ENCODE assay signal across 11 cellular contexts in the genomic region with DNA sequence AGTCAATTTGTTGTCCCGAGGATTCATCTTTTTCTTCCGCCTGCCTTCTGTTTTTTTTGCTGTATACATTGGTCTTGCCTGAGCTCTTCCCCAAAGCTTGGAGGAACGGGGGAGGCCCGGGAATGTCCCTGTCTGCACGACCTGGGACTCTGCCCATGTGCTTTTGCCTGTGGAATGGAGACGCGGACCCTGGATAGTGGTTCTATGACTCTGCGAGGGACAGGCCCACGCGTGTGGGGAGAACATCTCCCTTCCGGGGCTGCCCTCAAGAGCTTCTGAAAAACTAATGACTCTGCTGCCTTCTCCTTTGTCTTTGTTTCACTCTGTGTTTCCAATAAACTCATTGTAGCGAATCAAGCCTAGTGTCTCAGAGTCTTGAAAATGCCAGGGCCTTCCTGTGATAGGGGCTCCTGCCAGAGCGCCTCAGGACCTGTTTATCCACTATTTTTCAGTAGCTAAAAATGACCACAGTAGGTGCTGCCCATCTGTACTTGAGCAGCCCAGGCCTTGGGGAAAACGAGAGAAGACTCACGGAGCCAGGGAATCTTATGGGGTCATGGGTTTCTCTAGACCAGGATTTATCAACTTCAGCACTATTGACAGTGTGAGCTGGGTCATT. TPM values are rescaled to one million over a fixed set of nuclear protein-coding genes. Genes with fewer than 3 reads are reported as not detected.
DNase-seq lines count a peak whose midpoint lies in the region; ATAC-seq, FAIRE-seq and TF ChIP-seq lines count a peak whose summit lies in the region.
"Had no signal": no experiment of that assay in that cellular context is flagged by ENCODE, and none has a peak within 500 bp of the region (broad histone marks: within the 10 kb centered on the region; RNA-seq: fewer than 3 reads in every experiment).

No MANE protein-coding gene starts in this region.

- H3K9me3 Mint-ChIP-seq in endothelial cell (ENCODE audit: unreplicated experiment), result no peaks in the 10 kb centered on the region

- no peak overlapping the region for H3K27ac Mint-ChIP-seq in endothelial cell (ENCODE audit: unreplicated experiment)

- TF ChIP-seq RAD21 in neural cell (conservative IDR thresholded peaks at IDR 0.05), result no peak

- H3K79me2 ChIP-seq in neural cell (replicated peaks; ENCODE audit: insufficient read depth, low read length), result no peaks in the 10 kb centered on the region

- H4K20me1 ChIP-seq in neural cell (ENCODE audit: insufficient read depth), result no peaks in the 10 kb centered on the region

- no peak for FAIRE-seq in small intestine (lab: Jason Lieb, UNC)

- H3K4me3 ChIP-seq in AG04450 (ENCODE audit: low read depth, low read length) (peak overlapping the region; percentile 54; the same call in 1 of the 2 replicates), NT2/D1 (ENCODE audit: insufficient read length, low read depth) (peak overlapping the region; percentile 57), neural cell (ENCODE audit: low read length) (peak overlapping the region; percentile 75), small intestine (ENCODE audit: low read depth in 1 of 2, low read length in 2 of 2) (peak overlapping the region in 1 of 2 donors; percentile 16)
- H3K4me3 ChIP-seq: ovary had no signal

- peak overlapping the region; percentile 87 for H3K4me3 Mint-ChIP-seq in endothelial cell (ENCODE audit: unreplicated experiment)

- no peak overlapping the region for H3K4me2 ChIP-seq in neural cell (ENCODE audit: low read length)

- 42 to 55% (median 54%) methylated on average over 15 of the region's 15 CpGs for WGBS in small intestine, 3 donors

- H3K4me1 Mint-ChIP-seq in endothelial cell (ENCODE audit: unreplicated experiment), result peaks cover 5% of the 10 kb centered on the region

- no peaks in the 10 kb centered on the region for H3K9me2 ChIP-seq in neural cell (ENCODE audit: insufficient read depth, low read length)

- H3K9me3 ChIP-seq in AG04450 (ENCODE audit: control insufficient read depth, insufficient read depth, low read length) (no peaks in the 10 kb centered on the region; the same call in 1 of the 2 replicates), NT2/D1 (ENCODE audit: insufficient read depth, low read length) (no peaks in the 10 kb centered on the region), neural cell (ENCODE audit: low read length) (no peaks in the 10 kb centered on the region), small intestine (ENCODE audit: control insufficient read depth, low read depth) (no peaks in the 10 kb centered on the region)
- H3K9me3 ChIP-seq: ovary had no signal

- TF ChIP-seq CTCF in AG04450 (IDR thresholded peaks at IDR 0.05; ENCODE audit: low read depth, low read length) (no peak), endothelial cell (IDR thresholded peaks at IDR 0.05; ENCODE audit: unreplicated experiment) (no peak), neural cell (IDR thresholded peaks at IDR 0.05; ENCODE audit: poor library complexity, severe bottlenecking) (no peak)

- ATAC-seq in GM18511 (IDR thresholded peaks at IDR 0.05; ENCODE audit: unreplicated experiment), result no peak

- TF ChIP-seq EP300 in neural cell (conservative IDR thresholded peaks at IDR 0.05; ENCODE audit: poor library complexity, severe bottlenecking), result no peak

- H3K9ac ChIP-seq in NT2/D1 (ENCODE audit: insufficient read length, low read depth) (peak overlapping the region; percentile 88), neural cell (ENCODE audit: low read length) (peak overlapping the region; percentile 66)

- no peaks in the 10 kb centered on the region for H3K36me3 ChIP-seq in NT2/D1 (ENCODE audit: insufficient read depth, insufficient read length, low read length)
- no peaks in the 10 kb centered on the region for H3K36me3 ChIP-seq in neural cell (ENCODE audit: insufficient read depth, low read length)
- H3K36me3 ChIP-seq in small intestine (ENCODE audit: control insufficient read depth in 2 of 2, insufficient read depth in 2 of 2, low read length in 2 of 2), result no peaks in the 10 kb centered on the region
- H3K36me3 ChIP-seq: ovary had no signal

- peaks cover 30% of the 10 kb centered on the region for H3K27me3 Mint-ChIP-seq in endothelial cell (ENCODE audit: unreplicated experiment)

- peaks cover 61% of the 10 kb centered on the region for H3K27me3 ChIP-seq in AG04450 (ENCODE audit: control insufficient read depth, insufficient read depth, low read length)
- peaks cover 53% of the 10 kb centered on the region for H3K27me3 ChIP-seq in NT2/D1 (ENCODE audit: insufficient read depth, insufficient read length)
- peaks cover 32% of the 10 kb centered on the region for H3K27me3 ChIP-seq in neural cell (ENCODE audit: insufficient read depth, low read depth, low read length)
- peaks cover 4 to 6% of the 10 kb centered on the region in 2 donors for H3K27me3 ChIP-seq in small intestine (ENCODE audit: control insufficient read depth in 2 of 2, insufficient read depth in 2 of 2, low read length in 2 of 2)
- H3K27me3 ChIP-seq: ovary had no signal

- H3K27ac ChIP-seq in AG04450 (ENCODE audit: low read depth, low read length) (no peak overlapping the region), neural cell (ENCODE audit: low read length) (no peak overlapping the region), small intestine (ENCODE audit: low read depth in 1 of 2, low read length in 1 of 2) (no peak overlapping the region)
- H3K27ac ChIP-seq: HL-60, ovary had no signal

- DNase-seq in AG04450 (ENCODE audit: low read depth, low spot score) (no peak), NT2/D1 (ENCODE audit: low read depth, low spot score) (no peak), endothelial cell (ENCODE audit: low spot score) (no peak), NCI-H1092 treated with DMSO at 0.1 percent for 48 hours (lab: John Stamatoyannopoulos, UW) (no peak), amygdala (lab: John Stamatoyannopoulos, UW) (no peak), small intestine (no peak)
- DNase-seq: activated CD4-positive, CD25-positive, alpha-beta regulatory T cell treated with anti-CD3 and anti-CD28 coated beads, Interleukin-2, amount 50 U/mL, for 72 hours; ovary had no signal

- no peaks in the 10 kb centered on the region for H3F3A ChIP-seq in neural cell (ENCODE audit: insufficient read depth, low read length, poor library complexity, severe bottlenecking)

- CTCF ChIA-PET in AG04450 (lab: Charles Lee), result interaction anchor here (0.6 to 2.9 kb wide), 5 partner anchors 10 to 153 kb away, joined by 3 to 27 read pairs (median 3); no protein-coding TSS in a partner anchor

- H3K36me3 Mint-ChIP-seq in endothelial cell (ENCODE audit: low read depth, unreplicated experiment), result peaks cover 4% of the 10 kb centered on the region

- POLR2A ChIA-PET in AG04450 (lab: Yijun Ruan, JAX), result no interaction called here

- no peak overlapping the region for H2AFZ ChIP-seq in neural cell (ENCODE audit: low read depth, low read length)

- peaks cover 9% of the 10 kb centered on the region for H3K4me1 ChIP-seq in NT2/D1 (ENCODE audit: insufficient read depth, insufficient read length)
- peaks cover 0 to 1% of the 10 kb centered on the region in 2 donors for H3K4me1 ChIP-seq in small intestine (ENCODE audit: control insufficient read depth in 2 of 2, insufficient read depth in 1 of 2, low read depth in 1 of 2, low read length in 1 of 2)

TF ChIP-seq in neural cell, 6 proteins besides CTCF, POLR2A, EP300 and RAD21 (continues in another document):
- TF ChIP-seq, protein P1, sequence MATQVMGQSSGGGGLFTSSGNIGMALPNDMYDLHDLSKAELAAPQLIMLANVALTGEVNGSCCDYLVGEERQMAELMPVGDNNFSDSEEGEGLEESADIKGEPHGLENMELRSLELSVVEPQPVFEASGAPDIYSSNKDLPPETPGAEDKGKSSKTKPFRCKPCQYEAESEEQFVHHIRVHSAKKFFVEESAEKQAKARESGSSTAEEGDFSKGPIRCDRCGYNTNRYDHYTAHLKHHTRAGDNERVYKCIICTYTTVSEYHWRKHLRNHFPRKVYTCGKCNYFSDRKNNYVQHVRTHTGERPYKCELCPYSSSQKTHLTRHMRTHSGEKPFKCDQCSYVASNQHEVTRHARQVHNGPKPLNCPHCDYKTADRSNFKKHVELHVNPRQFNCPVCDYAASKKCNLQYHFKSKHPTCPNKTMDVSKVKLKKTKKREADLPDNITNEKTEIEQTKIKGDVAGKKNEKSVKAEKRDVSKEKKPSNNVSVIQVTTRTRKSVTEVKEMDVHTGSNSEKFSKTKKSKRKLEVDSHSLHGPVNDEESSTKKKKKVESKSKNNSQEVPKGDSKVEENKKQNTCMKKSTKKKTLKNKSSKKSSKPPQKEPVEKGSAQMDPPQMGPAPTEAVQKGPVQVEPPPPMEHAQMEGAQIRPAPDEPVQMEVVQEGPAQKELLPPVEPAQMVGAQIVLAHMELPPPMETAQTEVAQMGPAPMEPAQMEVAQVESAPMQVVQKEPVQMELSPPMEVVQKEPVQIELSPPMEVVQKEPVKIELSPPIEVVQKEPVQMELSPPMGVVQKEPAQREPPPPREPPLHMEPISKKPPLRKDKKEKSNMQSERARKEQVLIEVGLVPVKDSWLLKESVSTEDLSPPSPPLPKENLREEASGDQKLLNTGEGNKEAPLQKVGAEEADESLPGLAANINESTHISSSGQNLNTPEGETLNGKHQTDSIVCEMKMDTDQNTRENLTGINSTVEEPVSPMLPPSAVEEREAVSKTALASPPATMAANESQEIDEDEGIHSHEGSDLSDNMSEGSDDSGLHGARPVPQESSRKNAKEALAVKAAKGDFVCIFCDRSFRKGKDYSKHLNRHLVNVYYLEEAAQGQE (IDR thresholded peaks at IDR 0.05; ENCODE audit: borderline replicate concordance), result no peak
- TF ChIP-seq EZH2 (IDR thresholded peaks at IDR 0.05; ENCODE audit: borderline replicate concordance, insufficient read depth, low read length, poor library complexity, severe bottlenecking) (no peak), TAF1 (IDR thresholded peaks at IDR 0.05; ENCODE audit: low read depth) (no peak)

RNA-seq across cellular contexts. Expression of a gene that starts 12.3 kb away (rescaled TPM):
- 0.04 TPM in 1 of 2 replicates, not detected in the other for polyA plus RNA-seq in AG04450 (2011; rRNA removed)
- polyA minus RNA-seq in AG04450 (2011; rRNA and poly(A)+ RNA removed), result not detected in 2 replicates
- not detected for total RNA-seq in endothelial cell (ENCODE audit: unreplicated experiment)
- not detected in 2 replicates for polyA plus RNA-seq in neural cell
- not detected in 2 replicates for polyA minus RNA-seq in neural cell
- polyA plus RNA-seq in small intestine, result not detected
- total RNA-seq: ovary had no signal
- polyA plus RNA-seq: ovary had no signal

RNA-seq across cellular contexts. Expression of a gene that starts 17.6 kb away (rescaled TPM):
- polyA plus RNA-seq in AG04450 (2011; rRNA removed) (0.24 and 2.3 TPM in 2 replicates), neural cell (not detected in 2 replicates), small intestine (not detected)
- 0.23 and 0.39 TPM in 2 replicates for polyA minus RNA-seq in AG04450 (2011; rRNA and poly(A)+ RNA removed)
- not detected for total RNA-seq in endothelial cell (ENCODE audit: unreplicated experiment)
- not detected in 2 replicates for polyA minus RNA-seq in neural cell
- polyA plus RNA-seq: ovary had no signal

RNA-seq across cellular contexts. Expression of a gene that starts 34.5 kb away (rescaled TPM):
- polyA plus RNA-seq in AG04450 (2011; rRNA removed), result 0.04 TPM in 1 of 2 replicates, not detected in the other
- not detected in 2 replicates for polyA minus RNA-seq in AG04450 (2011; rRNA and poly(A)+ RNA removed)
- not detected for total RNA-seq in endothelial cell (ENCODE audit: unreplicated experiment)
- polyA plus RNA-seq in neural cell, result not detected in 2 replicates
- polyA minus RNA-seq in neural cell, result not detected in 2 replicates
- under 1 TPM in 2 of 3 donors, not detected in 1; 0.01 to 0.54 TPM for polyA plus RNA-seq in small intestine
- polyA plus RNA-seq: ovary had no signal

RNA-seq across cellular contexts. Expression of a gene that starts 58.4 kb away (rescaled TPM):
- polyA plus RNA-seq in AG04450 (2011; rRNA removed), result not detected in 2 replicates
- not detected in 2 replicates for polyA minus RNA-seq in AG04450 (2011; rRNA and poly(A)+ RNA removed)
- total RNA-seq in endothelial cell (ENCODE audit: unreplicated experiment), result not detected
- not detected in 2 replicates for polyA plus RNA-seq in neural cell
- polyA minus RNA-seq in neural cell, result not detected in 2 replicates
- not detected for polyA plus RNA-seq in small intestine
- total RNA-seq: ovary had no signal
- polyA plus RNA-seq: ovary had no signal
